Comparison of ENCODE assay signal across 24 cellular contexts in genomic region chr11:110606415-110606814, GRCh38.
"Had no signal": no experiment of that assay in that cellular context is flagged by ENCODE, and none has a peak within 500 bp of the region (broad histone marks: within the 10 kb centered on the region; RNA-seq: fewer than 3 reads in every experiment).

No MANE protein-coding gene starts in this region.

- DNase-seq: cortex of kidney; dorsolateral prefrontal cortex; effector CD8-positive, alpha-beta T cell; heart right ventricle; hypothalamus; left colon; left ventricle myocardium superior; mucosa of descending colon; naive thymus-derived CD8-positive, alpha-beta T cell; nucleus accumbens; ovary; small intestine; stimulated activated CD4-positive, alpha-beta T cell treated with anti-CD3 and anti-CD28 coated beads, Interleukin-12 subunit alpha, Interleukin-12 subunit beta, amount 100 ng/mL, for 4 hours; stimulated activated naive CD4-positive, alpha-beta T cell; stomach; substantia nigra had no signal

- H3K27ac ChIP-seq: dorsolateral prefrontal cortex, heart right ventricle, ovary, right atrium auricular region, stomach had no signal

- H3K36me3 ChIP-seq: ovary, right atrium auricular region had no signal

- H3K4me1 Mint-ChIP-seq: naive thymus-derived CD8-positive, alpha-beta T cell had no signal

- H3K9me3 Mint-ChIP-seq: naive thymus-derived CD8-positive, alpha-beta T cell; neural crest cell; type B pancreatic cell had no signal

- H3K27me3 ChIP-seq: dorsolateral prefrontal cortex, heart right ventricle, ovary, right atrium auricular region, stomach had no signal

- H3K4me3 ChIP-seq: dorsolateral prefrontal cortex, heart right ventricle, lung, mucosa of descending colon, ovary, right atrium auricular region, stomach had no signal

- FAIRE-seq: endometrium, frontal cortex, small intestine, urothelium cell line had no signal

- H3K4me1 ChIP-seq: heart right ventricle, right atrium auricular region, stomach had no signal

- H3K36me3 Mint-ChIP-seq: naive thymus-derived CD8-positive, alpha-beta T cell; type B pancreatic cell had no signal

- H3K27ac Mint-ChIP-seq: naive thymus-derived CD8-positive, alpha-beta T cell; type B pancreatic cell had no signal

- H3K4me3 Mint-ChIP-seq: naive thymus-derived CD8-positive, alpha-beta T cell; neural crest cell; type B pancreatic cell had no signal

- ATAC-seq: esophagus mucosa; heart right ventricle; left colon; left ventricle myocardium superior; mucosa of descending colon; naive thymus-derived CD8-positive, alpha-beta T cell had no signal

- H3K9me3 ChIP-seq: heart right ventricle, mucosa of descending colon, ovary, right atrium auricular region, stomach had no signal
